Comparison of ENCODE assay signal across 14 cellular contexts in the genomic region with DNA sequence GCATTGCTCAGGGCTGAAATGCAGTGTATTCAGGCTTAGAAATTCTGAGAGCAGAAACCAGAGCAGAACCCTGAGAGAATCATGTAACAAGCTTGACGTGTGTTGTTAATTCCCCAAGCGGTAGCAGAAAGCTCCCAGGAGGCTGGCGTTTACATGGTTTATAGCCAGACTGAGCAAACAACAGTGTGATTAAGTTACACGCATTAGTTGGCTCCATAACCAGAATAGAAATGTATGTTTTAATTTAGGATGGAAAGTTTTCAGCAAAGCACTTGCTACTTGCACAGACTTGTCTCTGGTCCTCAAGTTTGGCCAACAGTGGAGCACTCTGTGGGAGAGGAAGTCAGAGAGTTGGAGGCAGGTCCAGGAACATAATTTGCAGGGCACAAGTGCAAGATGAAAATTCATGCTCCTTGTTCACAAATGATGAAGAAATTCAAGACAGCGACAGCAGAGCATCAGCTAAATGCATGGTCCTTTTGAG.
DNase-seq lines count a peak whose midpoint lies in the region; ATAC-seq and TF ChIP-seq lines count a peak whose summit lies in the region.
"Had no signal": no experiment of that assay in that cellular context is flagged by ENCODE, and none has a peak within 500 bp of the region (broad histone marks: within the 10 kb centered on the region; RNA-seq: fewer than 3 reads in every experiment).

No MANE protein-coding gene starts in this region.

- DNase-seq in NCI-H1105 (lab: John Stamatoyannopoulos, UW) (peak; percentile 86), NCI-H446 (lab: John Stamatoyannopoulos, UW) (peak; percentile 46 to 65), epithelial cell of esophagus (ENCODE audit: low read depth) (peak; percentile 71), Calu3 (no peak), putamen (ENCODE audit: low spot score) (no peak)
- no peak for DNase-seq in activated CD8-positive, alpha-beta memory T cell treated with anti-CD3 and anti-CD28 coated beads, Interleukin-2, amount 10 ng/mL, durations not matched to agents 7 days and 5 days
- DNase-seq: ACHN, erythroblast, Karpas-422, WERI-Rb-1 had no signal

- H3K4me1 Mint-ChIP-seq in activated CD8-positive, alpha-beta memory T cell treated with anti-CD3 and anti-CD28 coated beads, Interleukin-2, amount 10 ng/mL, durations not matched to agents 7 days and 5 days, result no peaks in the 10 kb centered on the region
- H3K4me1 Mint-ChIP-seq in Calu3 (ENCODE audit: low read depth, unreplicated experiment), result no peaks in the 10 kb centered on the region

- H3K9me3 Mint-ChIP-seq in activated CD8-positive, alpha-beta memory T cell treated with anti-CD3 and anti-CD28 coated beads, Interleukin-2, amount 10 ng/mL, durations not matched to agents 7 days and 5 days (ENCODE audit: low read depth), result no peaks in the 10 kb centered on the region
- H3K9me3 Mint-ChIP-seq in Calu3 (ENCODE audit: low read depth, unreplicated experiment), result no peaks in the 10 kb centered on the region
- H3K9me3 Mint-ChIP-seq: activated naive CD4-positive, alpha-beta T cell treated with anti-CD3 and anti-CD28 coated beads, Interleukin-2, amount 50 U/mL, for 72 hours had no signal

- no peak for ATAC-seq in activated CD8-positive, alpha-beta memory T cell treated with anti-CD3 and anti-CD28 coated beads, Interleukin-2, amount 10 ng/mL, durations not matched to agents 7 days and 5 days
- no peak for ATAC-seq in HG03196 (IDR thresholded peaks at IDR 0.05; ENCODE audit: unreplicated experiment)
- ATAC-seq: activated naive CD4-positive, alpha-beta T cell treated with anti-CD3 and anti-CD28 coated beads, Interleukin-2, amount 50 U/mL, for 72 hours; SK-N-SH treated with all-trans-retinoic acid at 6 μM for 48 hours had no signal

- no peaks in the 10 kb centered on the region for H3K36me3 Mint-ChIP-seq in activated CD8-positive, alpha-beta memory T cell treated with anti-CD3 and anti-CD28 coated beads, Interleukin-2, amount 10 ng/mL, durations not matched to agents 7 days and 5 days
- H3K36me3 Mint-ChIP-seq in Calu3 (ENCODE audit: insufficient read depth, unreplicated experiment), result no peaks in the 10 kb centered on the region
- H3K36me3 Mint-ChIP-seq: activated naive CD4-positive, alpha-beta T cell treated with anti-CD3 and anti-CD28 coated beads, Interleukin-2, amount 50 U/mL, for 72 hours had no signal

- CTCF ChIA-PET in activated CD8-positive, alpha-beta memory T cell treated with anti-CD3 and anti-CD28 coated beads, Interleukin-2, amount 10 ng/mL, durations not matched to agents 7 days and 5 days (lab: Charles Lee), result no interaction called here
- CTCF ChIA-PET in Calu3 (lab: Charles Lee), result no interaction called here

- H3K27ac ChIP-seq in 22Rv1, result peak overlapping the region; percentile 19; the same call in 1 of the 2 replicates
- H3K27ac ChIP-seq: WERI-Rb-1 had no signal

- BruUV-seq in Calu3 (replicated peaks; lab: Mats Ljungman, UMichigan), result no TSS peak

- no peaks in the 10 kb centered on the region for H3K27me3 Mint-ChIP-seq in activated CD8-positive, alpha-beta memory T cell treated with anti-CD3 and anti-CD28 coated beads, Interleukin-2, amount 10 ng/mL, durations not matched to agents 7 days and 5 days
- H3K27me3 Mint-ChIP-seq in Calu3 (ENCODE audit: unreplicated experiment), result peaks cover 89% of the 10 kb centered on the region

- intact Hi-C loops in Calu3 (cut with micrococcal nuclease; ENCODE audit: unreplicated experiment), result no loop called here

- no peak overlapping the region for H3K27ac Mint-ChIP-seq in activated CD8-positive, alpha-beta memory T cell treated with anti-CD3 and anti-CD28 coated beads, Interleukin-2, amount 10 ng/mL, durations not matched to agents 7 days and 5 days
- no peak overlapping the region for H3K27ac Mint-ChIP-seq in Calu3 (ENCODE audit: unreplicated experiment)
- H3K27ac Mint-ChIP-seq: activated naive CD4-positive, alpha-beta T cell treated with anti-CD3 and anti-CD28 coated beads, Interleukin-2, amount 50 U/mL, for 72 hours had no signal

- no peak overlapping the region for H3K4me3 Mint-ChIP-seq in activated CD8-positive, alpha-beta memory T cell treated with anti-CD3 and anti-CD28 coated beads, Interleukin-2, amount 10 ng/mL, durations not matched to agents 7 days and 5 days
- H3K4me3 Mint-ChIP-seq in Calu3 (ENCODE audit: low read depth, unreplicated experiment), result no peak overlapping the region

- no peak overlapping the region for H3K4me3 ChIP-seq in epithelial cell of esophagus (ENCODE audit: low read length)

- TF ChIP-seq CTCF in 22Rv1 (IDR thresholded peaks at IDR 0.05) (no peak), epithelial cell of esophagus (IDR thresholded peaks at IDR 0.05; ENCODE audit: insufficient read depth, low read depth, low read length, missing control alignments) (no peak), Calu3 (IDR thresholded peaks at IDR 0.05; ENCODE audit: unreplicated experiment) (no peak)

Comparison
In these comparisons a context has a peak if more than half of its experiments do, and no peak if none do; other contexts are left out.
1. DNase-seq: peak in NCI-H1105 (single experiment), NCI-H446 (2 of 2) and epithelial cell of esophagus (single experiment); none in activated CD8-positive, alpha-beta memory T cell treated with anti-CD3 and anti-CD28 coated beads, Interleukin-2, amount 10 ng/mL, durations not matched to agents 7 days and 5 days (single experiment), Calu3 (single experiment) and putamen (single experiment).